ENCODE assay signal across 1 cellular context in the genomic region with DNA sequence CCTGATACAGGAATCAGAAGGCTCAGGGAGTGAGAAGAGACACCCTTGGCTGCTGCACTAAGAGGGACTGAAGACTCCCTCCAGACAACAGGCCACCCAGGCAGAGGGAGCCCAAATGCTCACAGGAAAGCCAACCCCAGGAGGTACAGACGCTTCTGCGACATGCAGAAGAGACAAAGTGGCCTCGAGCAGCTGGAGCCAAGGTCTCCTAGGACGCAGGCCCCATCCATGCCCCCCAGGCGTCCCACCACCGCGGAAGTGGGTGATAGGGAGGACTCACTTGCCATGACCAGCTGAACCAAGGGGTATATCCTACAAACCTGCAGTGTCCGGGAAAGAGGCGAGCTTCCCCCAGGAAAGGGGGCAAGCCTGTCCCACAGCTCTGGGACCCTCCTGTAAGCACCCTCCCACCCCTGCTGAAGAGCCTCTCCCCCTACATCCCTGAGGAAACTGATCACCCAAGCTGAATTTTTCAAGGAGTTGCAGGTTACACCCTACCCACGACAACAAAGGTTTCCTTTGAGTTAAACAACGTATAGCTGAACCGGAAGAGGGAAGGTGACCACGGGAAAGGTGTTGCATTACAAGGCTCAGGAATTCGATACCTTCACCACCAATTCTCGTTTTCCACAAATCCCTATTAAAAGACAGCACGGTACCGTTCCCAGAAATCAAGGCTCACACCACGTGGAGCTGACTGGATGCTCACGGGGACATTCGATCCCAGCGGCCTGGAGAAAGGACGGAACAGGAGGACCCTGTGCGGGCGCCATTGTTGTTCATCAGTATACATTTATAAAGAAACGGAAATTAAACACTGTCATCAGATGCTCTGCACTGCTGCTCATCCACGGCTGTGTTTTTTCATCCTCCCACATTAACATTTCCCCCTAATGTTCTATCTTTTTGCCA.
TF ChIP-seq lines count a peak whose summit lies in the region.

No MANE protein-coding gene starts in this region.

TF ChIP-seq in GM23338, 12 proteins besides CTCF, POLR2A, EP300 and RAD21 (continued from another document):
- no peak for TF ChIP-seq ZNF462 (CRISPR knock-in tag; IDR thresholded peaks at IDR 0.05)
- TF ChIP-seq ZNF331 (CRISPR knock-in tag; IDR thresholded peaks at IDR 0.05; ENCODE audit: low read depth), result no peak
TF ChIP-seq in GM23338: peak in this region for 0.
